16 cellular contexts compared by ENCODE assay signal in genomic region chrY:12809034-12809433, GRCh38.
DNase-seq lines count a peak whose midpoint lies in the region; ATAC-seq, FAIRE-seq and TF ChIP-seq lines count a peak whose summit lies in the region.
"Had no signal": no experiment of that assay in that cellular context is flagged by ENCODE, and none has a peak within 500 bp of the region (broad histone marks: within the 10 kb centered on the region; RNA-seq: fewer than 3 reads in every experiment).

No MANE protein-coding gene starts in this region.

- no peak overlapping the region for H3K4ac ChIP-seq in H1 (replicated peaks; ENCODE audit: insufficient read length, low read depth, low read length)
- H3K4ac ChIP-seq in trophoblast cell (ENCODE audit: low read depth, low read length), result no peak overlapping the region

- no peaks in the 10 kb centered on the region for H3K23me2 ChIP-seq in H1 (ENCODE audit: low read depth, low read length)

- no peak overlapping the region for H2AK5ac ChIP-seq in H1 (ENCODE audit: low read depth, low read length)
- H2AK5ac ChIP-seq in trophoblast cell (ENCODE audit: low read length), result no peak overlapping the region

- no peak overlapping the region for H3K14ac ChIP-seq in H1 (ENCODE audit: insufficient read length)
- no peak overlapping the region for H3K14ac ChIP-seq in trophoblast cell (ENCODE audit: low read length)

- H3K4me1 ChIP-seq in H1 (replicated peaks in 1 of 4; ENCODE audit: control insufficient read depth in 3 of 4, insufficient read depth in 4 of 4, low read length in 3 of 4) (peaks cover 0 to 3% (median 2%) of the 10 kb centered on the region in 4 experiments; a peak in 2 of 7 replicates), trophoblast cell (ENCODE audit: control insufficient read depth in 1 of 2, insufficient read depth in 2 of 2, low read length in 2 of 2) (no peaks in the 10 kb centered on the region)
- H3K4me1 ChIP-seq: pancreas had no signal

- H2BK20ac ChIP-seq in H1 (ENCODE audit: low read length), result no peak overlapping the region

- no peak for ATAC-seq in HG02798 (IDR thresholded peaks at IDR 0.05; ENCODE audit: poor library complexity, unreplicated experiment)
- ATAC-seq: pancreas; SK-N-SH treated with all-trans-retinoic acid at 6 μM for 48 hours; stimulated activated naive CD8-positive, alpha-beta T cell treated with anti-CD3 and anti-CD28 coated beads, Interleukin-15, Interleukin-2, amounts not matched to agents 100 U/mL and 50 U/mL, for 24 hours had no signal

- no peak for FAIRE-seq in H1 (lab: Jason Lieb, UNC)
- FAIRE-seq: colon, H54, pancreas had no signal

- H3K9ac ChIP-seq in H1 (replicated peaks in 1 of 4; ENCODE audit: extremely low read depth in 1 of 4, low read depth in 3 of 4, low read length in 3 of 4), result no peak overlapping the region
- H3K9ac ChIP-seq in trophoblast cell (ENCODE audit: low read length), result no peak overlapping the region

- no peak overlapping the region for H4K12ac ChIP-seq in trophoblast cell (ENCODE audit: low read depth, low read length)

- no peak overlapping the region for H3K4me2 ChIP-seq in H1 (ENCODE audit: insufficient read depth in 1 of 2, low read depth in 2 of 2, low read length in 2 of 2)
- H3K4me2 ChIP-seq in trophoblast cell (ENCODE audit: low read length), result no peak overlapping the region

- H4K20me1 ChIP-seq in H1 (replicated peaks in 1 of 2; ENCODE audit: control insufficient read depth in 1 of 2, insufficient read depth in 2 of 2, low read length in 2 of 2), result no peaks in the 10 kb centered on the region

- H3K18ac ChIP-seq in H1 (ENCODE audit: extremely low read depth, low read length), result no peak overlapping the region
- no peak overlapping the region for H3K18ac ChIP-seq in trophoblast cell (ENCODE audit: low read length)

- peak; percentile 22 for DNase-seq in GM03348 (ENCODE audit: low spot score)
- peak; percentile 0 for DNase-seq in LoVo (ENCODE audit: low spot score)
- DNase-seq in H1 (ENCODE audit: low read depth in 1 of 2, low spot score in 2 of 2), result no peak
- peak; percentile 24 for DNase-seq in renal cortical epithelial cell (ENCODE audit: low read depth)
- DNase-seq in trophoblast cell, result no peak
- no peak for DNase-seq in activated CD4-positive, alpha-beta T cell treated with anti-CD3 and anti-CD28 coated beads for 4 hours
- DNase-seq: activated CD4-positive, alpha-beta T cell treated with anti-CD3 and anti-CD28 coated beads, Interleukin-2, amount 10 ng/mL, durations not matched to agents 7 days and 5 days; activated naive CD4-positive, alpha-beta T cell; NCI-H524; pancreas; stimulated activated naive CD8-positive, alpha-beta T cell treated with anti-CD3 and anti-CD28 coated beads, Interleukin-15, Interleukin-2, amounts not matched to agents 100 U/mL and 50 U/mL, for 24 hours had no signal

- 85% methylated on average over 3 of the region's 3 CpGs; no CpG with 5 or more reads in 1 of the 2 experiments for WGBS in H1 (ENCODE audit: extremely low coverage in 1 of 2, insufficient coverage in 1 of 2, insufficient read length in 1 of 2, insufficient replicate concordance in 2 of 2, low coverage in 1 of 2, low lambda C conversion rate in 2 of 2, missing lambda C conversion rate in 1 of 2), 2 experiments
- WGBS in trophoblast cell (ENCODE audit: extremely low coverage, insufficient coverage, insufficient read length), result no CpG with 5 or more reads among the region's 3 CpGs

- POLR2A ChIA-PET in H1 (lab: Charles Lee; ENCODE audit: partially characterized antibody), result no interaction called here

- H3K27me3 ChIP-seq in H1 (replicated peaks in 1 of 4; ENCODE audit: control insufficient read depth in 3 of 4, extremely low read depth in 1 of 4, insufficient read depth in 3 of 4, low read length in 3 of 4) (no peaks in the 10 kb centered on the region), trophoblast cell (ENCODE audit: insufficient read depth, low read length) (no peaks in the 10 kb centered on the region)
- H3K27me3 ChIP-seq: pancreas had no signal

- H3K27ac ChIP-seq in H1 (ENCODE audit: low read depth, low read length) (no peak overlapping the region), trophoblast cell (ENCODE audit: low read depth, low read length) (no peak overlapping the region)
- H3K27ac ChIP-seq: pancreas had no signal

- no peak overlapping the region for H4K8ac ChIP-seq in H1 (ENCODE audit: extremely low read depth, insufficient read depth, low read length)
- no peak overlapping the region for H4K8ac ChIP-seq in trophoblast cell (ENCODE audit: low read depth, low read length)

- H2AFZ ChIP-seq in H1 (ENCODE audit: low read length) (no peak overlapping the region), trophoblast cell (ENCODE audit: insufficient read depth, low read length, poor library complexity) (no peak overlapping the region)

- peak; percentile 42 to 50; a peak in 3 of 4 replicates for TF ChIP-seq RAD21 in H1 (IDR thresholded peaks at IDR 0.05 in 1 of 2, conservative IDR thresholded peaks at IDR 0.05 in 1 of 2; ENCODE audit: low read depth in 2 of 2, low read length in 2 of 2)

- H2BK5ac ChIP-seq in H1 (ENCODE audit: low read depth, low read length) (no peak overlapping the region), trophoblast cell (ENCODE audit: low read depth, low read length, poor library complexity) (no peak overlapping the region)

- no peak overlapping the region for H2BK12ac ChIP-seq in H1 (ENCODE audit: low read depth, low read length)
- H2BK12ac ChIP-seq in trophoblast cell (ENCODE audit: low read length), result no peak overlapping the region

- H3K36me3 ChIP-seq in H1 (ENCODE audit: control insufficient read depth in 2 of 4, insufficient read depth in 4 of 4, low read length in 3 of 4), result peaks cover 0 to 13% (median 7%) of the 10 kb centered on the region in 4 experiments; a peak in 4 of 8 replicates
- peaks cover 0 to 6% of the 10 kb centered on the region in 2 experiments for H3K36me3 ChIP-seq in trophoblast cell (ENCODE audit: control insufficient read depth in 1 of 2, insufficient read depth in 2 of 2, low read length in 2 of 2)
- H3K36me3 ChIP-seq: pancreas had no signal

- no peak for TF ChIP-seq POLR2A in H1 (IDR thresholded peaks at IDR 0.05; ENCODE audit: control extremely low read depth in 1 of 2, low read depth in 2 of 2, low read length in 2 of 2)

- H2BK120ac ChIP-seq in H1 (replicated peaks; ENCODE audit: low read depth, low read length) (no peak overlapping the region), trophoblast cell (ENCODE audit: insufficient read depth, low read length, poor library complexity) (no peak overlapping the region)

- no peaks in the 10 kb centered on the region for H3K79me1 ChIP-seq in H1 (ENCODE audit: low read depth, low read length)
- no peaks in the 10 kb centered on the region for H3K79me1 ChIP-seq in trophoblast cell (ENCODE audit: low read length)

- H3K56ac ChIP-seq in H1 (replicated peaks; ENCODE audit: insufficient read length, low read depth, low read length), result no peak overlapping the region

- H3K79me2 ChIP-seq in H1 (ENCODE audit: control insufficient read depth in 1 of 2, insufficient read depth in 2 of 2, low read length in 2 of 2), result no peaks in the 10 kb centered on the region
- H3K79me2 ChIP-seq in trophoblast cell (ENCODE audit: control insufficient read depth, insufficient read depth, low read length, poor library complexity), result no peaks in the 10 kb centered on the region

- H3K23ac ChIP-seq in H1 (ENCODE audit: insufficient read length) (no peak overlapping the region), trophoblast cell (ENCODE audit: low read length) (no peak overlapping the region)

- H4K5ac ChIP-seq in H1 (ENCODE audit: insufficient read length, low read depth, low read length), result no peak overlapping the region

- TF ChIP-seq CTCF in H1 (IDR thresholded peaks at IDR 0.05; ENCODE audit: control extremely low read depth in 1 of 3, insufficient read depth in 1 of 3, low read depth in 1 of 3, low read length in 3 of 3), result peak in 2 of 3 experiments; percentile 7 to 36; a peak in 1 of 4 replicates

- CTCF ChIA-PET in H1 (lab: Charles Lee; ENCODE audit: partially characterized antibody), result interaction anchor here (0.6 to 1.8 kb wide), 5 partner anchors 11 to 150 kb away, joined by 3 to 5 read pairs (median 4); no protein-coding TSS in a partner anchor

- TF ChIP-seq EP300 in H1 (IDR thresholded peaks at IDR 0.05; ENCODE audit: borderline replicate concordance in 1 of 2, low read depth in 2 of 2, low read length in 2 of 2), result no peak

- H2BK15ac ChIP-seq in H1 (ENCODE audit: low read length), result no peak overlapping the region

- H4K91ac ChIP-seq in H1 (replicated peaks; ENCODE audit: insufficient read length, low read length) (no peak overlapping the region), trophoblast cell (ENCODE audit: low read depth, low read length) (no peak overlapping the region)

- H3K4me3 ChIP-seq in H1 (ENCODE audit: extremely low read depth in 1 of 4, insufficient read depth in 2 of 4, low read depth in 3 of 4, low read length in 4 of 4) (no peak overlapping the region), trophoblast cell (ENCODE audit: low read depth, low read length) (no peak overlapping the region)
- H3K4me3 ChIP-seq: lung, pancreas had no signal

- H3K9me3 ChIP-seq in H1 (ENCODE audit: insufficient read depth in 2 of 2, low read depth in 1 of 2, low read length in 1 of 2) (no peaks in the 10 kb centered on the region), trophoblast cell (ENCODE audit: insufficient read depth, low read depth, low read length) (no peaks in the 10 kb centered on the region)
- H3K9me3 ChIP-seq: pancreas had no signal

TF ChIP-seq in H1, 55 proteins besides CTCF, POLR2A, EP300 and RAD21:
- TF ChIP-seq RBBP5 (IDR thresholded peaks at IDR 0.05; ENCODE audit: borderline replicate concordance, low read depth, low read length) (no peak), SP1 (IDR thresholded peaks at IDR 0.05; ENCODE audit: low read depth, low read length) (no peak), GTF2F1 (IDR thresholded peaks at IDR 0.05; ENCODE audit: borderline replicate concordance, low read depth, low read length) (no peak), MAX (IDR thresholded peaks at IDR 0.05) (no peak)

Comparison
In these comparisons a context has a peak if more than half of its experiments do, and no peak if none do; other contexts are left out.
1. DNase-seq: peak in GM03348 (single experiment), LoVo (single experiment) and renal cortical epithelial cell (single experiment); none in H1 (0 of 2), trophoblast cell (0 of 2) and activated CD4-positive, alpha-beta T cell treated with anti-CD3 and anti-CD28 coated beads for 4 hours (0 of 2).